Comparison of ENCODE assay signal across 17 cellular contexts in genomic region chr5:133319905-133320520, GRCh38.
A peak's percentile ranks its signal among the peaks of the same experiment; 100 is the strongest.
DNase-seq lines count a peak whose midpoint lies in the region; ATAC-seq, FAIRE-seq and TF ChIP-seq lines count a peak whose summit lies in the region.
"Had no signal": no experiment of that assay in that cellular context is flagged by ENCODE, and none has a peak within 500 bp of the region (broad histone marks: within the 10 kb centered on the region; RNA-seq: fewer than 3 reads in every experiment).

No MANE protein-coding gene starts in this region.

- H3K4me1 Mint-ChIP-seq in activated CD4-positive, alpha-beta T cell treated with anti-CD3 and anti-CD28 coated beads, Interleukin-2, amount 10 ng/mL, durations not matched to agents 24 days and 14 days, result peaks cover 13% of the 10 kb centered on the region
- no peaks in the 10 kb centered on the region for H3K4me1 Mint-ChIP-seq in activated CD4-positive, alpha-beta T cell treated with anti-CD3 and anti-CD28 coated beads, Interleukin-2, amount 10 ng/mL, durations not matched to agents 7 days and 5 days

- no peak overlapping the region for H3K27ac ChIP-seq in small intestine (ENCODE audit: low read depth in 1 of 2, low read length in 1 of 2)
- no peak overlapping the region for H3K27ac ChIP-seq in suprapubic skin
- H3K27ac ChIP-seq: transverse colon had no signal

- H3K36me3 ChIP-seq in NT2/D1 (ENCODE audit: insufficient read depth, insufficient read length, low read length), result no peaks in the 10 kb centered on the region
- H3K36me3 ChIP-seq in small intestine (ENCODE audit: control insufficient read depth in 2 of 2, insufficient read depth in 2 of 2, low read length in 2 of 2), result no peaks in the 10 kb centered on the region
- no peaks in the 10 kb centered on the region for H3K36me3 ChIP-seq in suprapubic skin
- H3K36me3 ChIP-seq: HAP-1, transverse colon had no signal

- TF ChIP-seq EP300 in suprapubic skin (IDR thresholded peaks at IDR 0.05), result no peak

- H3K27ac Mint-ChIP-seq in activated CD4-positive, alpha-beta T cell treated with anti-CD3 and anti-CD28 coated beads, Interleukin-2, amount 10 ng/mL, durations not matched to agents 24 days and 14 days, result peak overlapping the region; percentile 34
- no peak overlapping the region for H3K27ac Mint-ChIP-seq in activated CD4-positive, alpha-beta T cell treated with anti-CD3 and anti-CD28 coated beads, Interleukin-2, amount 10 ng/mL, durations not matched to agents 7 days and 5 days
- H3K27ac Mint-ChIP-seq: activated naive CD8-positive, alpha-beta T cell treated with anti-CD3 and anti-CD28 coated beads for 36 hours had no signal

- no peak for TF ChIP-seq CTCF in suprapubic skin (IDR thresholded peaks at IDR 0.05)
- no peak for TF ChIP-seq CTCF in D721Med (IDR thresholded peaks at IDR 0.05; ENCODE audit: insufficient read depth, missing control alignments)

- no peak for DNase-seq in activated CD4-positive, alpha-beta T cell treated with anti-CD3 and anti-CD28 coated beads, Interleukin-2, amount 10 ng/mL, durations not matched to agents 24 days and 14 days
- no peak for DNase-seq in activated CD4-positive, alpha-beta T cell treated with anti-CD3 and anti-CD28 coated beads, Interleukin-2, amount 10 ng/mL, durations not matched to agents 7 days and 5 days
- DNase-seq in NT2/D1 (ENCODE audit: low read depth, low spot score) (peak; percentile 42), erythroblast (lab: John Stamatoyannopoulos, UW) (peak; percentile 8 to 18), small intestine (peak; percentile 6), suprapubic skin (ENCODE audit: low spot score in 2 of 2) (no peak), D721Med (ENCODE audit: insufficient read length, low spot score) (no peak)
- DNase-seq: ACHN; activated naive CD8-positive, alpha-beta T cell treated with anti-CD3 and anti-CD28 coated beads for 36 hours; mesenchymal stem cell; NCI-H1105; Right ventricle myocardium superior; transverse colon had no signal

- H3K9ac ChIP-seq in NT2/D1 (ENCODE audit: insufficient read length, low read depth), result no peak overlapping the region

- POLR2A ChIA-PET in activated CD4-positive, alpha-beta T cell treated with anti-CD3 and anti-CD28 coated beads, Interleukin-2, amount 10 ng/mL, durations not matched to agents 7 days and 5 days (lab: Charles Lee), result no interaction called here

- H3K27me3 Mint-ChIP-seq in activated CD4-positive, alpha-beta T cell treated with anti-CD3 and anti-CD28 coated beads, Interleukin-2, amount 10 ng/mL, durations not matched to agents 24 days and 14 days, result no peaks in the 10 kb centered on the region
- H3K27me3 Mint-ChIP-seq in activated CD4-positive, alpha-beta T cell treated with anti-CD3 and anti-CD28 coated beads, Interleukin-2, amount 10 ng/mL, durations not matched to agents 7 days and 5 days, result no peaks in the 10 kb centered on the region
- H3K27me3 Mint-ChIP-seq: activated naive CD8-positive, alpha-beta T cell treated with anti-CD3 and anti-CD28 coated beads for 36 hours had no signal

- no peak overlapping the region for H3K4me3 ChIP-seq in NT2/D1 (ENCODE audit: insufficient read length, low read depth)
- H3K4me3 ChIP-seq in small intestine (ENCODE audit: low read depth in 1 of 2, low read length in 2 of 2), result no peak overlapping the region
- no peak overlapping the region for H3K4me3 ChIP-seq in suprapubic skin
- H3K4me3 ChIP-seq: HAP-1, transverse colon had no signal

- FAIRE-seq in small intestine (lab: Jason Lieb, UNC), result no peak
- FAIRE-seq in D721Med (lab: Jason Lieb, UNC), result no peak
- FAIRE-seq: GM12891, GM19239 had no signal

- H3K36me3 Mint-ChIP-seq in activated CD4-positive, alpha-beta T cell treated with anti-CD3 and anti-CD28 coated beads, Interleukin-2, amount 10 ng/mL, durations not matched to agents 24 days and 14 days (ENCODE audit: low read depth), result no peaks in the 10 kb centered on the region
- no peaks in the 10 kb centered on the region for H3K36me3 Mint-ChIP-seq in activated CD4-positive, alpha-beta T cell treated with anti-CD3 and anti-CD28 coated beads, Interleukin-2, amount 10 ng/mL, durations not matched to agents 7 days and 5 days (ENCODE audit: low read depth)
- H3K36me3 Mint-ChIP-seq: activated naive CD8-positive, alpha-beta T cell treated with anti-CD3 and anti-CD28 coated beads for 36 hours had no signal

- H3K4me1 ChIP-seq in NT2/D1 (ENCODE audit: insufficient read depth, insufficient read length) (peaks cover 3% of the 10 kb centered on the region), small intestine (ENCODE audit: control insufficient read depth in 2 of 2, insufficient read depth in 1 of 2, low read depth in 1 of 2, low read length in 1 of 2) (no peaks in the 10 kb centered on the region), suprapubic skin (no peaks in the 10 kb centered on the region)
- H3K4me1 ChIP-seq: HAP-1, transverse colon had no signal

- TF ChIP-seq POLR2A in erythroblast (IDR thresholded peaks at IDR 0.05; ENCODE audit: low read length) (no peak), suprapubic skin (IDR thresholded peaks at IDR 0.05) (no peak)

- ATAC-seq in HG02884 (IDR thresholded peaks at IDR 0.05; ENCODE audit: unreplicated experiment), result no peak

- no peaks in the 10 kb centered on the region for H3K9me3 ChIP-seq in NT2/D1 (ENCODE audit: insufficient read depth, low read length)
- H3K9me3 ChIP-seq in small intestine (ENCODE audit: control insufficient read depth, low read depth), result no peaks in the 10 kb centered on the region
- no peaks in the 10 kb centered on the region for H3K9me3 ChIP-seq in suprapubic skin
- H3K9me3 ChIP-seq: HAP-1, transverse colon had no signal

- H3K27me3 ChIP-seq in NT2/D1 (ENCODE audit: insufficient read depth, insufficient read length), result no peaks in the 10 kb centered on the region
- H3K27me3 ChIP-seq in small intestine (ENCODE audit: control insufficient read depth in 2 of 2, insufficient read depth in 2 of 2, low read length in 2 of 2), result no peaks in the 10 kb centered on the region
- H3K27me3 ChIP-seq in suprapubic skin, result no peaks in the 10 kb centered on the region
- H3K27me3 ChIP-seq: transverse colon had no signal

- intact Hi-C loops in activated CD4-positive, alpha-beta T cell treated with anti-CD3 and anti-CD28 coated beads, Interleukin-2, amount 10 ng/mL, durations not matched to agents 24 days and 14 days (cut with micrococcal nuclease), result no loop called here

- no peak overlapping the region for H3K4me3 Mint-ChIP-seq in activated CD4-positive, alpha-beta T cell treated with anti-CD3 and anti-CD28 coated beads, Interleukin-2, amount 10 ng/mL, durations not matched to agents 24 days and 14 days
- no peak overlapping the region for H3K4me3 Mint-ChIP-seq in activated CD4-positive, alpha-beta T cell treated with anti-CD3 and anti-CD28 coated beads, Interleukin-2, amount 10 ng/mL, durations not matched to agents 7 days and 5 days
- H3K4me3 Mint-ChIP-seq: activated naive CD8-positive, alpha-beta T cell treated with anti-CD3 and anti-CD28 coated beads for 36 hours had no signal

- H3K9me3 Mint-ChIP-seq in activated CD4-positive, alpha-beta T cell treated with anti-CD3 and anti-CD28 coated beads, Interleukin-2, amount 10 ng/mL, durations not matched to agents 24 days and 14 days, result no peaks in the 10 kb centered on the region
- H3K9me3 Mint-ChIP-seq in activated CD4-positive, alpha-beta T cell treated with anti-CD3 and anti-CD28 coated beads, Interleukin-2, amount 10 ng/mL, durations not matched to agents 7 days and 5 days, result no peaks in the 10 kb centered on the region
- H3K9me3 Mint-ChIP-seq: activated naive CD8-positive, alpha-beta T cell treated with anti-CD3 and anti-CD28 coated beads for 36 hours had no signal

- CTCF ChIA-PET in activated CD4-positive, alpha-beta T cell treated with anti-CD3 and anti-CD28 coated beads, Interleukin-2, amount 10 ng/mL, durations not matched to agents 7 days and 5 days (lab: Charles Lee), result interaction anchor here (1.2 to 1.3 kb wide), 2 partner anchors 10 to 12 kb away, joined by 3 to 5 read pairs; no protein-coding TSS in a partner anchor

- WGBS in small intestine, 3 donors, result 52 to 73% (median 63%) methylated on average over 5 of the region's 5 CpGs
- 83% methylated on average over 5 of the region's 5 CpGs for WGBS in suprapubic skin

Comparison
In these comparisons a context has a peak if more than half of its experiments do, and no peak if none do; other contexts are left out.
1. DNase-seq: peak in NT2/D1 (single experiment), erythroblast (2 of 2) and small intestine (single experiment); none in activated CD4-positive, alpha-beta T cell treated with anti-CD3 and anti-CD28 coated beads, Interleukin-2, amount 10 ng/mL, durations not matched to agents 24 days and 14 days (single experiment), activated CD4-positive, alpha-beta T cell treated with anti-CD3 and anti-CD28 coated beads, Interleukin-2, amount 10 ng/mL, durations not matched to agents 7 days and 5 days (single experiment), suprapubic skin (0 of 2) and D721Med (single experiment).